Comparison of ENCODE assay signal across 14 cellular contexts in genomic region chr2:29110916-29111315, GRCh38. TPM values are rescaled to one million over a fixed set of nuclear protein-coding genes. Genes with fewer than 3 reads are reported as not detected.
DNase-seq lines count a peak whose midpoint lies in the region; ATAC-seq and TF ChIP-seq lines count a peak whose summit lies in the region.
"Had no signal": no experiment of that assay in that cellular context is flagged by ENCODE, and none has a peak within 500 bp of the region (broad histone marks: within the 10 kb centered on the region; RNA-seq: fewer than 3 reads in every experiment).

No MANE protein-coding gene starts in this region.

- no peaks in the 10 kb centered on the region for H3K36me3 Mint-ChIP-seq in activated CD8-positive, alpha-beta T cell treated with anti-CD3 and anti-CD28 coated beads for 36 hours (ENCODE audit: low read depth)
- peaks cover 3% of the 10 kb centered on the region for H3K36me3 Mint-ChIP-seq in activated CD8-positive, alpha-beta T cell treated with anti-CD3 and anti-CD28 coated beads, Interleukin-2, amount 10 ng/mL, durations not matched to agents 7 days and 5 days (ENCODE audit: low read depth)
- H3K36me3 Mint-ChIP-seq: naive thymus-derived CD8-positive, alpha-beta T cell had no signal

- H3K27me3 Mint-ChIP-seq in activated CD8-positive, alpha-beta T cell treated with anti-CD3 and anti-CD28 coated beads for 36 hours, result no peaks in the 10 kb centered on the region
- peaks cover 22% of the 10 kb centered on the region for H3K27me3 Mint-ChIP-seq in activated CD8-positive, alpha-beta T cell treated with anti-CD3 and anti-CD28 coated beads, Interleukin-2, amount 10 ng/mL, durations not matched to agents 7 days and 5 days (ENCODE audit: low read depth)

- no peaks in the 10 kb centered on the region for H3K27me3 ChIP-seq in PC-3 (ENCODE audit: low read length)
- H3K27me3 ChIP-seq in smooth muscle cell (ENCODE audit: low read depth), result no peaks in the 10 kb centered on the region
- H3K27me3 ChIP-seq: dorsolateral prefrontal cortex had no signal

- peaks cover 13% of the 10 kb centered on the region for H3K4me1 Mint-ChIP-seq in activated CD8-positive, alpha-beta T cell treated with anti-CD3 and anti-CD28 coated beads for 36 hours (ENCODE audit: low read depth)
- H3K4me1 Mint-ChIP-seq in activated CD8-positive, alpha-beta T cell treated with anti-CD3 and anti-CD28 coated beads, Interleukin-2, amount 10 ng/mL, durations not matched to agents 7 days and 5 days (ENCODE audit: low read depth), result peaks cover 22% of the 10 kb centered on the region

- H3K79me2 ChIP-seq in PC-3 (ENCODE audit: low read length), result peaks cover 2% of the 10 kb centered on the region
- H3K79me2 ChIP-seq in smooth muscle cell (ENCODE audit: low read depth), result no peaks in the 10 kb centered on the region

- H3K4me3 Mint-ChIP-seq in activated CD8-positive, alpha-beta T cell treated with anti-CD3 and anti-CD28 coated beads for 36 hours, result no peak overlapping the region
- no peak overlapping the region for H3K4me3 Mint-ChIP-seq in activated CD8-positive, alpha-beta T cell treated with anti-CD3 and anti-CD28 coated beads, Interleukin-2, amount 10 ng/mL, durations not matched to agents 7 days and 5 days
- H3K4me3 Mint-ChIP-seq: naive thymus-derived CD8-positive, alpha-beta T cell had no signal

- H4K20me1 ChIP-seq in PC-3 (ENCODE audit: low read length) (no peaks in the 10 kb centered on the region), smooth muscle cell (ENCODE audit: low read depth) (no peaks in the 10 kb centered on the region)

- H3K9ac ChIP-seq in PC-3 (ENCODE audit: low read length) (no peak overlapping the region), smooth muscle cell (ENCODE audit: low read depth) (no peak overlapping the region)

- H2AFZ ChIP-seq in PC-3 (ENCODE audit: low read length), result no peak overlapping the region
- H2AFZ ChIP-seq in smooth muscle cell (ENCODE audit: low read depth), result no peak overlapping the region

- peak; percentile 40 for ATAC-seq in activated CD8-positive, alpha-beta T cell treated with anti-CD3 and anti-CD28 coated beads for 36 hours
- ATAC-seq in activated CD8-positive, alpha-beta T cell treated with anti-CD3 and anti-CD28 coated beads, Interleukin-2, amount 10 ng/mL, durations not matched to agents 7 days and 5 days, result no peak
- peak; percentile 34 for ATAC-seq in HG02623 (IDR thresholded peaks at IDR 0.05; ENCODE audit: unreplicated experiment)
- ATAC-seq in PC-3, result peak; percentile 28
- no peak for ATAC-seq in GM19324 (IDR thresholded peaks at IDR 0.05; ENCODE audit: low FRiP score, unreplicated experiment)
- no peak for ATAC-seq in GM21717 (IDR thresholded peaks at IDR 0.05; ENCODE audit: unreplicated experiment)
- ATAC-seq: naive thymus-derived CD8-positive, alpha-beta T cell had no signal

- H3K4me2 ChIP-seq in PC-3 (ENCODE audit: low read length) (no peak overlapping the region), smooth muscle cell (no peak overlapping the region)

- POLR2A ChIA-PET in activated CD8-positive, alpha-beta T cell treated with anti-CD3 and anti-CD28 coated beads for 36 hours (lab: Charles Lee), result no interaction called here
- POLR2A ChIA-PET in activated CD8-positive, alpha-beta T cell treated with anti-CD3 and anti-CD28 coated beads, Interleukin-2, amount 10 ng/mL, durations not matched to agents 7 days and 5 days (lab: Charles Lee), result interaction anchor here (1.1 kb wide), 1 partner anchor 96 kb away, joined by 4 read pairs; no protein-coding TSS in a partner anchor
- POLR2A ChIA-PET in PC-3 (lab: Charles Lee; ENCODE audit: unreplicated experiment), result no interaction called here

- H3K27ac ChIP-seq in PC-3 (ENCODE audit: low read length) (peak overlapping the region; percentile 27), smooth muscle cell (ENCODE audit: low read depth) (peak overlapping the region; percentile 14)
- H3K27ac ChIP-seq: HL-60, upper lobe of left lung had no signal

- CTCF ChIA-PET in activated CD8-positive, alpha-beta T cell treated with anti-CD3 and anti-CD28 coated beads for 36 hours (lab: Charles Lee), result no interaction called here
- CTCF ChIA-PET in activated CD8-positive, alpha-beta T cell treated with anti-CD3 and anti-CD28 coated beads, Interleukin-2, amount 10 ng/mL, durations not matched to agents 7 days and 5 days (lab: Charles Lee), result no interaction called here
- CTCF ChIA-PET in PC-3 (lab: Charles Lee), result no interaction called here

- 96% methylated on average over 2 of the region's 2 CpGs for WGBS in smooth muscle cell (ENCODE audit: low lambda C conversion rate)

- DNase-seq in activated CD8-positive, alpha-beta T cell treated with anti-CD3 and anti-CD28 coated beads for 36 hours, result no peak
- no peak for DNase-seq in activated CD8-positive, alpha-beta T cell treated with anti-CD3 and anti-CD28 coated beads, Interleukin-2, amount 10 ng/mL, durations not matched to agents 7 days and 5 days
- peak; percentile 64 for DNase-seq in PC-3
- no peak for DNase-seq in smooth muscle cell (lab: John Stamatoyannopoulos, UW; ENCODE audit: unreplicated experiment)
- DNase-seq in NCI-H1417 treated with DMSO at 0.1 percent for 48 hours (lab: John Stamatoyannopoulos, UW), result no peak
- DNase-seq: dorsolateral prefrontal cortex; naive thymus-derived CD8-positive, alpha-beta T cell; NCI-H2081 treated with DMSO at 0.1 percent for 48 hours; stimulated activated CD4-positive, alpha-beta T cell treated with anti-CD3 and anti-CD28 coated beads, Interleukin-1b, Interleukin-23, amount 100 ng/mL, for 48 hours; upper lobe of left lung had no signal

- H3K9me3 ChIP-seq in PC-3 (ENCODE audit: low read length) (no peaks in the 10 kb centered on the region), smooth muscle cell (replicated peaks; ENCODE audit: low read depth) (no peaks in the 10 kb centered on the region)
- H3K9me3 ChIP-seq: upper lobe of left lung had no signal

- H3K36me3 ChIP-seq in PC-3 (ENCODE audit: low read depth, low read length) (no peaks in the 10 kb centered on the region), smooth muscle cell (ENCODE audit: low read depth) (no peaks in the 10 kb centered on the region)
- H3K36me3 ChIP-seq: upper lobe of left lung had no signal

- TF ChIP-seq CTCF in activated CD8-positive, alpha-beta T cell treated with anti-CD3 and anti-CD28 coated beads for 36 hours (IDR thresholded peaks at IDR 0.05), result no peak
- TF ChIP-seq CTCF in PC-3 (conservative IDR thresholded peaks at IDR 0.05; ENCODE audit: low read depth, low read length) (no peak), smooth muscle cell (IDR thresholded peaks at IDR 0.05; ENCODE audit: borderline replicate concordance, insufficient read depth, poor library complexity, severe bottlenecking) (no peak)

- H3K4me3 ChIP-seq in PC-3 (ENCODE audit: low read length), result no peak overlapping the region
- no peak overlapping the region for H3K4me3 ChIP-seq in smooth muscle cell
- H3K4me3 ChIP-seq: dorsolateral prefrontal cortex, upper lobe of left lung had no signal

- H3K4me1 ChIP-seq in PC-3 (ENCODE audit: insufficient read depth, low read length) (peaks cover 54% of the 10 kb centered on the region), smooth muscle cell (ENCODE audit: low read depth) (peaks cover 8% of the 10 kb centered on the region)

- intact Hi-C loops in activated CD8-positive, alpha-beta T cell treated with anti-CD3 and anti-CD28 coated beads for 36 hours (cut with micrococcal nuclease), result loop anchor here (10.0 kb wide), 1 partner anchor 96 kb away; no protein-coding TSS in a partner anchor
- intact Hi-C loops in PC-3 (cut with micrococcal nuclease), result loop anchor here (5.0 kb wide), 2 partner anchors 59 to 149 kb away; no protein-coding TSS in a partner anchor

- no peak overlapping the region for H3K27ac Mint-ChIP-seq in activated CD8-positive, alpha-beta T cell treated with anti-CD3 and anti-CD28 coated beads for 36 hours
- no peak overlapping the region for H3K27ac Mint-ChIP-seq in activated CD8-positive, alpha-beta T cell treated with anti-CD3 and anti-CD28 coated beads, Interleukin-2, amount 10 ng/mL, durations not matched to agents 7 days and 5 days
- H3K27ac Mint-ChIP-seq: naive thymus-derived CD8-positive, alpha-beta T cell had no signal

- BruUV-seq in PC-3 (replicated peaks; lab: Mats Ljungman, UMichigan), result no TSS peak

- H3K9me2 ChIP-seq in PC-3 (replicated peaks; ENCODE audit: low read length), result no peaks in the 10 kb centered on the region

- H3K9me3 Mint-ChIP-seq in activated CD8-positive, alpha-beta T cell treated with anti-CD3 and anti-CD28 coated beads for 36 hours, result no peaks in the 10 kb centered on the region
- no peaks in the 10 kb centered on the region for H3K9me3 Mint-ChIP-seq in activated CD8-positive, alpha-beta T cell treated with anti-CD3 and anti-CD28 coated beads, Interleukin-2, amount 10 ng/mL, durations not matched to agents 7 days and 5 days (ENCODE audit: insufficient read depth)
- H3K9me3 Mint-ChIP-seq: naive thymus-derived CD8-positive, alpha-beta T cell had no signal

- H3F3A ChIP-seq in PC-3 (ENCODE audit: low read length, unreplicated experiment) (no peaks in the 10 kb centered on the region), smooth muscle cell (ENCODE audit: low read depth) (peaks cover 21% of the 10 kb centered on the region)

RNA-seq across cellular contexts. Expression of gene CLIP4, which starts 4.3 kb away (rescaled TPM):
- 10 to 100 TPM; 25.3 to 28.3 TPM for total RNA-seq in activated CD8-positive, alpha-beta T cell treated with anti-CD3 and anti-CD28 coated beads for 36 hours
- 10 to 100 TPM; 20.1 to 21.9 TPM for total RNA-seq in activated CD8-positive, alpha-beta T cell treated with anti-CD3 and anti-CD28 coated beads, Interleukin-2, amount 10 ng/mL, durations not matched to agents 7 days and 5 days
- total RNA-seq in PC-3 (2014; rRNA removed), result 24.2 and 25.1 TPM in 2 replicates
- total RNA-seq in smooth muscle cell, result 18.9 and 27.1 TPM in 2 replicates
- polyA plus RNA-seq in smooth muscle cell, result 5.7 and 12.5 TPM in 2 replicates

RNA-seq across cellular contexts. Expression of gene PCARE, which starts 36.6 kb away (rescaled TPM):
- not detected for total RNA-seq in activated CD8-positive, alpha-beta T cell treated with anti-CD3 and anti-CD28 coated beads for 36 hours
- not detected for total RNA-seq in activated CD8-positive, alpha-beta T cell treated with anti-CD3 and anti-CD28 coated beads, Interleukin-2, amount 10 ng/mL, durations not matched to agents 7 days and 5 days
- total RNA-seq in PC-3 (2014; rRNA removed) (not detected in 2 replicates), smooth muscle cell (not detected in 2 replicates)
- polyA plus RNA-seq in smooth muscle cell, result not detected in 2 replicates
- total RNA-seq: naive thymus-derived CD8-positive, alpha-beta T cell had no signal
- polyA plus RNA-seq: naive thymus-derived CD8-positive, alpha-beta T cell had no signal

Comparison
In these comparisons a context has a peak if more than half of its experiments do, and no peak if none do; other contexts are left out.
1. ATAC-seq: peak in activated CD8-positive, alpha-beta T cell treated with anti-CD3 and anti-CD28 coated beads for 36 hours (single experiment), HG02623 (single experiment) and PC-3 (single experiment); none in activated CD8-positive, alpha-beta T cell treated with anti-CD3 and anti-CD28 coated beads, Interleukin-2, amount 10 ng/mL, durations not matched to agents 7 days and 5 days (single experiment), GM19324 (single experiment) and GM21717 (single experiment).